In genomic region chr16:84810518-84811273, GRCh38 we compare ENCODE assay signal across 1 cellular context.
TF ChIP-seq lines count a peak whose summit lies in the region.

No MANE protein-coding gene starts in this region.

TF ChIP-seq in GM12878, 131 proteins besides CTCF, POLR2A, EP300 and RAD21 (continued from another document):
- 0 out of 4 replicates have a peak, but pooled peaks have one; percentile 17 to 18 for TF ChIP-seq IKZF2 (IDR thresholded peaks at IDR 0.05)
- no peak for TF ChIP-seq SREBF1 (IDR thresholded peaks at IDR 0.05; ENCODE audit: low read length)
- TF ChIP-seq RCOR1 (conservative IDR thresholded peaks at IDR 0.05; ENCODE audit: low read depth, low read length) = no peak
- no peak for TF ChIP-seq SUPT20H (IDR thresholded peaks at IDR 0.05; ENCODE audit: borderline replicate concordance, control insufficient read depth, low read depth, low read length)
- TF ChIP-seq REST (IDR thresholded peaks at IDR 0.05; ENCODE audit: low read depth, low read length) = no peak
- TF ChIP-seq, protein P1, sequence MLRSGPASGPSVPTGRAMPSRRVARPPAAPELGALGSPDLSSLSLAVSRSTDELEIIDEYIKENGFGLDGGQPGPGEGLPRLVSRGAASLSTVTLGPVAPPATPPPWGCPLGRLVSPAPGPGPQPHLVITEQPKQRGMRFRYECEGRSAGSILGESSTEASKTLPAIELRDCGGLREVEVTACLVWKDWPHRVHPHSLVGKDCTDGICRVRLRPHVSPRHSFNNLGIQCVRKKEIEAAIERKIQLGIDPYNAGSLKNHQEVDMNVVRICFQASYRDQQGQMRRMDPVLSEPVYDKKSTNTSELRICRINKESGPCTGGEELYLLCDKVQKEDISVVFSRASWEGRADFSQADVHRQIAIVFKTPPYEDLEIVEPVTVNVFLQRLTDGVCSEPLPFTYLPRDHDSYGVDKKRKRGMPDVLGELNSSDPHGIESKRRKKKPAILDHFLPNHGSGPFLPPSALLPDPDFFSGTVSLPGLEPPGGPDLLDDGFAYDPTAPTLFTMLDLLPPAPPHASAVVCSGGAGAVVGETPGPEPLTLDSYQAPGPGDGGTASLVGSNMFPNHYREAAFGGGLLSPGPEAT (IDR thresholded peaks at IDR 0.05; ENCODE audit: low read depth) = no peak
- no peak for TF ChIP-seq IKZF1 (conservative IDR thresholded peaks at IDR 0.05)
- peak; percentile 79 for TF ChIP-seq EED (IDR thresholded peaks at IDR 0.05; ENCODE audit: low read depth)
